16 cellular contexts compared by ENCODE assay signal in the genomic region with DNA sequence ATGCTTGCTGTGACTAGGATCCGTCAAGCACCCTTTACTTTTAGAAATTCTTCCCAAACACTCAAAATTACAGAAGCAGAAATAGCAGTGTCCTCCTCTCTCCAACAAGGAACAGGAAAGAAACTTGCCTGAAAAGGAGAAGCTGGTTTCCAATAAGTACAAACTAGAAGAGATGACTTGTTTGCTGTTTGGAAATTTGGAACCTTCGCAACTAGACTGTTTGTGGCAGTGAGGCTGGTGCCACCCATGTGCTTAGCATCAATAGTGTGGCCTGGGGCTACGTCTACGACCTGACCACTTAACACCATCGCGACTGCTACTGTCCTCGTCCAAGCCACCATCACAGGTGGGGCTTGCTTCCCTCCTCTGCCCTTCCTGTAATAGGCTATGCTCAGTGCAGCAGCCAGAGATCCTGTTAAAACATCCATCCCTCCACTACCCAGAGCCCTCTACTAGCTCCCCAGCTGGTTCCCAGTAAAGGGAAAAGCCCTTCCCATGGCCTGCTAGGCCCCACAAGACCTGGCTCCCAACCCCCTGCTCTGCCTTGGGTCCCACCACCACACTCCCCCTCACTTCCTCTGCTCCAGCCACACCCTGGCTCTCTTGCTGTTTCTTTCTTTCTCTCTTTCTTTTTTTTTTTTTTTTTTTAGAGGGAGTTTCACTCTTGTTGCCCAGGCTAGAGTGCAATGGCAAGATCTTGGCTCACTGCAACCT. TPM values are rescaled to one million over a fixed set of nuclear protein-coding genes. Genes with fewer than 3 reads are reported as not detected.
A peak's percentile ranks its signal among the peaks of the same experiment; 100 is the strongest.
DNase-seq lines count a peak whose midpoint lies in the region; ATAC-seq and TF ChIP-seq lines count a peak whose summit lies in the region.
"Had no signal": no experiment of that assay in that cellular context is flagged by ENCODE, and none has a peak within 500 bp of the region (broad histone marks: within the 10 kb centered on the region; RNA-seq: fewer than 3 reads in every experiment).

No MANE protein-coding gene starts in this region.

- no peaks in the 10 kb centered on the region for H3K27me3 ChIP-seq in DND-41 (ENCODE audit: insufficient read depth, low read length, poor library complexity)
- H3K27me3 ChIP-seq in psoas muscle (ENCODE audit: insufficient read depth in 3 of 3, low read length in 2 of 3) = no peaks in the 10 kb centered on the region

- no TSS peak for BruUV-seq in OCI-LY7 (replicated peaks; lab: Mats Ljungman, UMichigan)

- peak overlapping the region; percentile 4; the same call in 1 of the 2 replicates for H3K4me2 ChIP-seq in DND-41 (ENCODE audit: insufficient read depth, low read length)
- no peak overlapping the region for H3K4me2 ChIP-seq in OCI-LY7 (ENCODE audit: low read length)
- H3K4me2 ChIP-seq: PC-9 had no signal

- peaks cover 4% of the 10 kb centered on the region for H3K36me3 Mint-ChIP-seq in activated T-helper 2 cell treated with anti-CD3 and anti-CD28 coated beads, Interferon-gamma antibody, Interleukin-2, Interleukin-4, amounts not matched to agents 10 μg/mL and 5 μg/mL and 100 μg/mL, durations not matched to agents 14 hours and 24 hours and 36 hours (ENCODE audit: low read depth)
- H3K36me3 Mint-ChIP-seq in naive thymus-derived CD8-positive, alpha-beta T cell = no peaks in the 10 kb centered on the region

- CTCF ChIA-PET in OCI-LY7 (lab: Charles Lee; ENCODE audit: unreplicated experiment) = no interaction called here

- H2AFZ ChIP-seq in DND-41 (ENCODE audit: low read depth, low read length) (no peak overlapping the region), OCI-LY7 (ENCODE audit: low read length) (no peak overlapping the region)
- H2AFZ ChIP-seq: PC-9 had no signal

- no peak for TF ChIP-seq CTCF in DND-41 (IDR thresholded peaks at IDR 0.05; ENCODE audit: borderline replicate concordance, extremely low read depth, low read length, poor library complexity, severe bottlenecking)
- TF ChIP-seq CTCF in OCI-LY7 (conservative IDR thresholded peaks at IDR 0.05; ENCODE audit: low read length) = no peak
- TF ChIP-seq CTCF in psoas muscle (IDR thresholded peaks at IDR 0.05) = no peak

- peaks cover 55% of the 10 kb centered on the region for H3K4me1 Mint-ChIP-seq in activated T-helper 2 cell treated with anti-CD3 and anti-CD28 coated beads, Interferon-gamma antibody, Interleukin-2, Interleukin-4, amounts not matched to agents 10 μg/mL and 5 μg/mL and 100 μg/mL, durations not matched to agents 14 hours and 24 hours and 36 hours (ENCODE audit: low read depth)
- peaks cover 29 to 62% (median 52%) of the 10 kb centered on the region in 4 donors for H3K4me1 Mint-ChIP-seq in naive thymus-derived CD8-positive, alpha-beta T cell
- H3K4me1 Mint-ChIP-seq: nephron had no signal

- H3K4me3 ChIP-seq in DND-41 (ENCODE audit: low read depth in 1 of 2, low read length in 2 of 2) (no peak overlapping the region; a peak in 1 of 4 replicates), OCI-LY7 (ENCODE audit: low read depth, low read length, poor library complexity, severe bottlenecking) (no peak overlapping the region), psoas muscle (no peak overlapping the region)
- H3K4me3 ChIP-seq: K562, PC-9 had no signal

- DNase-seq in DND-41 (peak; percentile 58), MV-4-11 (lab: John Stamatoyannopoulos, UW) (peak; percentile 83), OCI-LY7 (ENCODE audit: low spot score) (no peak), psoas muscle (no peak), COLO668 (lab: John Stamatoyannopoulos, UW; ENCODE audit: unreplicated experiment) (no peak)
- DNase-seq in activated T-helper 2 cell treated with anti-CD3 and anti-CD28 coated beads, Interferon-gamma antibody, Interleukin-2, Interleukin-4, amounts not matched to agents 10 μg/mL and 5 μg/mL and 100 μg/mL, durations not matched to agents 14 hours and 24 hours and 36 hours (ENCODE audit: low spot score) = no peak
- no peak for DNase-seq in naive thymus-derived CD8-positive, alpha-beta T cell
- no peak for DNase-seq in effector CD8-positive, alpha-beta T cell (lab: John Stamatoyannopoulos, UW)
- DNase-seq: amygdala, COR-L47, NCI-H2081 treated with DMSO at 0.1 percent for 48 hours, PC-9 had no signal

- H3K36me3 ChIP-seq in DND-41 (ENCODE audit: insufficient read depth, low read length) (no peaks in the 10 kb centered on the region), OCI-LY7 (ENCODE audit: insufficient read depth, low read length) (no peaks in the 10 kb centered on the region), psoas muscle (ENCODE audit: insufficient read depth in 1 of 2, low read depth in 1 of 2) (no peaks in the 10 kb centered on the region)

- no peaks in the 10 kb centered on the region for H3K9me3 Mint-ChIP-seq in activated T-helper 2 cell treated with anti-CD3 and anti-CD28 coated beads, Interferon-gamma antibody, Interleukin-2, Interleukin-4, amounts not matched to agents 10 μg/mL and 5 μg/mL and 100 μg/mL, durations not matched to agents 14 hours and 24 hours and 36 hours
- no peaks in the 10 kb centered on the region for H3K9me3 Mint-ChIP-seq in naive thymus-derived CD8-positive, alpha-beta T cell
- H3K9me3 Mint-ChIP-seq: nephron had no signal

- H4K20me1 ChIP-seq in DND-41 (ENCODE audit: insufficient read depth, low read length) (no peaks in the 10 kb centered on the region), OCI-LY7 (ENCODE audit: insufficient read depth, low read length) (no peaks in the 10 kb centered on the region)

- intact Hi-C loops in activated T-helper 2 cell treated with anti-CD3 and anti-CD28 coated beads, Interferon-gamma antibody, Interleukin-2, Interleukin-4, amounts not matched to agents 10 μg/mL and 5 μg/mL and 100 μg/mL, durations not matched to agents 14 hours and 24 hours and 36 hours (cut with micrococcal nuclease) = no loop called here
- intact Hi-C loops in OCI-LY7 (cut with micrococcal nuclease; ENCODE audit: unreplicated experiment) = no loop called here
- intact Hi-C loops in psoas muscle (cut with DNase I) = no loop called here

- POLR2A ChIA-PET in naive thymus-derived CD8-positive, alpha-beta T cell (lab: Charles Lee) = no interaction called here
- POLR2A ChIA-PET in OCI-LY7 (lab: Charles Lee) = no interaction called here

- peaks cover 31% of the 10 kb centered on the region for H3K27me3 Mint-ChIP-seq in activated T-helper 2 cell treated with anti-CD3 and anti-CD28 coated beads, Interferon-gamma antibody, Interleukin-2, Interleukin-4, amounts not matched to agents 10 μg/mL and 5 μg/mL and 100 μg/mL, durations not matched to agents 14 hours and 24 hours and 36 hours (ENCODE audit: low read depth)
- no peaks in the 10 kb centered on the region for H3K27me3 Mint-ChIP-seq in naive thymus-derived CD8-positive, alpha-beta T cell

- no peaks in the 10 kb centered on the region for H3K9me2 ChIP-seq in OCI-LY7 (ENCODE audit: insufficient read depth, low read length)

- H3K27ac Mint-ChIP-seq in activated T-helper 2 cell treated with anti-CD3 and anti-CD28 coated beads, Interferon-gamma antibody, Interleukin-2, Interleukin-4, amounts not matched to agents 10 μg/mL and 5 μg/mL and 100 μg/mL, durations not matched to agents 14 hours and 24 hours and 36 hours = peak overlapping the region; percentile 5
- H3K27ac Mint-ChIP-seq in naive thymus-derived CD8-positive, alpha-beta T cell = peak overlapping the region in 7 of 10 donors; percentile 34 to 81 (median 66)
- H3K27ac Mint-ChIP-seq: nephron had no signal

- no peak overlapping the region; the same call in 1 of the 2 replicates for H3K9ac ChIP-seq in DND-41 (ENCODE audit: low read depth, low read length)

- ATAC-seq in DND-41 (ENCODE audit: insufficient read depth, low read depth) (peak; percentile 32; the same call in 2 of the 3 replicates), psoas muscle (no peak)
- no peak for ATAC-seq in naive thymus-derived CD8-positive, alpha-beta T cell
- ATAC-seq: K562 had no signal

- H3K4me3 Mint-ChIP-seq in activated T-helper 2 cell treated with anti-CD3 and anti-CD28 coated beads, Interferon-gamma antibody, Interleukin-2, Interleukin-4, amounts not matched to agents 10 μg/mL and 5 μg/mL and 100 μg/mL, durations not matched to agents 14 hours and 24 hours and 36 hours (ENCODE audit: low read depth) = no peak overlapping the region
- peak overlapping the region in 8 of 10 donors; percentile 12 to 74 (median 46) for H3K4me3 Mint-ChIP-seq in naive thymus-derived CD8-positive, alpha-beta T cell
- H3K4me3 Mint-ChIP-seq: nephron had no signal

- no peaks in the 10 kb centered on the region for H3K9me3 ChIP-seq in DND-41 (ENCODE audit: insufficient read depth, low read length, severe bottlenecking)
- H3K9me3 ChIP-seq in OCI-LY7 (ENCODE audit: low read length) = no peaks in the 10 kb centered on the region
- no peaks in the 10 kb centered on the region for H3K9me3 ChIP-seq in psoas muscle

- H3K4me1 ChIP-seq in DND-41 (ENCODE audit: insufficient read depth, low read length) = peaks cover 59% of the 10 kb centered on the region
- no peaks in the 10 kb centered on the region for H3K4me1 ChIP-seq in OCI-LY7 (ENCODE audit: insufficient read depth, low read length, poor library complexity, severe bottlenecking)
- no peaks in the 10 kb centered on the region for H3K4me1 ChIP-seq in psoas muscle

- H3K79me2 ChIP-seq in DND-41 (ENCODE audit: insufficient read depth, low read length) = no peaks in the 10 kb centered on the region
- H3K79me2 ChIP-seq in OCI-LY7 (ENCODE audit: insufficient read depth, low read depth, low read length) = no peaks in the 10 kb centered on the region

- WGBS in psoas muscle, 3 donors = 73 to 83% (median 80%) methylated on average over 7 of the region's 7 CpGs

- H3K27ac ChIP-seq in DND-41 (ENCODE audit: low read length) (peak overlapping the region; percentile 76), OCI-LY7 (ENCODE audit: low read depth, low read length, poor library complexity, severe bottlenecking) (no peak overlapping the region), psoas muscle (no peak overlapping the region)
- H3K27ac ChIP-seq: PC-9 had no signal

RNA-seq across cellular contexts. Expression of a gene that starts 52.6 kb away (rescaled TPM):
- total RNA-seq in activated T-helper 2 cell treated with anti-CD3 and anti-CD28 coated beads, Interferon-gamma antibody, Interleukin-2, Interleukin-4, amounts not matched to agents 10 μg/mL and 5 μg/mL and 100 μg/mL, durations not matched to agents 14 hours and 24 hours and 36 hours = 1.1 TPM in 2 replicates
- total RNA-seq in naive thymus-derived CD8-positive, alpha-beta T cell = under 1 TPM in 1 of 2 experiments, not detected in 1; 0.16 TPM
- polyA plus RNA-seq in naive thymus-derived CD8-positive, alpha-beta T cell = under 1 TPM in 2 of 3 donors, not detected in 1; 0.42 to 0.56 TPM
- total RNA-seq in OCI-LY7 (2014; rRNA removed; shearing (Covaris generic)) = not detected in 2 replicates
- total RNA-seq in OCI-LY7 (2022) = not detected in 2 replicates
- 1 to 10 TPM in 1 of 4 donors, under 1 TPM in 3; 0.23 to 1.0 (median 0.38) TPM for total RNA-seq in psoas muscle
- under 1 TPM; 0.10 to 0.34 (median 0.27) TPM for polyA plus RNA-seq in psoas muscle
- total RNA-seq: dermis microvascular lymphatic vessel endothelial cell, K562, PC-9 had no signal
- polyA plus RNA-seq: K562 had no signal

RNA-seq across cellular contexts. Expression of a gene that starts 59.0 kb away (rescaled TPM):
- total RNA-seq in activated T-helper 2 cell treated with anti-CD3 and anti-CD28 coated beads, Interferon-gamma antibody, Interleukin-2, Interleukin-4, amounts not matched to agents 10 μg/mL and 5 μg/mL and 100 μg/mL, durations not matched to agents 14 hours and 24 hours and 36 hours = not detected in 2 replicates
- not detected for total RNA-seq in naive thymus-derived CD8-positive, alpha-beta T cell
- polyA plus RNA-seq in naive thymus-derived CD8-positive, alpha-beta T cell = not detected
- total RNA-seq in OCI-LY7 (2014; rRNA removed; shearing (Covaris generic)) = not detected in 2 replicates
- total RNA-seq in OCI-LY7 (2022) (not detected in 2 replicates), psoas muscle (under 1 TPM in 3 of 4 donors, not detected in 1; 0.48 to 0.62 (median 0.49) TPM)
- under 1 TPM; 0.10 to 0.41 (median 0.14) TPM for polyA plus RNA-seq in psoas muscle
- total RNA-seq: dermis microvascular lymphatic vessel endothelial cell, K562, temporal lobe had no signal
- polyA plus RNA-seq: K562 had no signal

Comparison
In these comparisons a context has a peak if more than half of its experiments do, and no peak if none do; other contexts are left out.
1. DNase-seq: peak in DND-41 (single experiment) and MV-4-11 (single experiment); none in activated T-helper 2 cell treated with anti-CD3 and anti-CD28 coated beads, Interferon-gamma antibody, Interleukin-2, Interleukin-4, amounts not matched to agents 10 μg/mL and 5 μg/mL and 100 μg/mL, durations not matched to agents 14 hours and 24 hours and 36 hours (single experiment), naive thymus-derived CD8-positive, alpha-beta T cell (0 of 10), effector CD8-positive, alpha-beta T cell (single experiment), OCI-LY7 (single experiment), psoas muscle (0 of 2) and COLO668 (single experiment).